Comparison of ENCODE assay signal across 11 cellular contexts in genomic region chr20:137668-138131, GRCh38. TPM values are rescaled to one million over a fixed set of nuclear protein-coding genes. Genes with fewer than 3 reads are reported as not detected.
DNase-seq lines count a peak whose midpoint lies in the region; ATAC-seq and TF ChIP-seq lines count a peak whose summit lies in the region.
"Had no signal": no experiment of that assay in that cellular context is flagged by ENCODE, and none has a peak within 500 bp of the region (broad histone marks: within the 10 kb centered on the region; RNA-seq: fewer than 3 reads in every experiment).

No MANE protein-coding gene starts in this region.

- H3K27ac Mint-ChIP-seq in chondrocyte (ENCODE audit: unreplicated experiment): no peak overlapping the region
- H3K27ac Mint-ChIP-seq: activated naive CD4-positive, alpha-beta T cell treated with anti-CD3 and anti-CD28 coated beads, Interleukin-2, amount 50 U/mL, for 72 hours had no signal

- no peak overlapping the region for H3K4me3 Mint-ChIP-seq in chondrocyte (ENCODE audit: unreplicated experiment)

- peaks cover 11% of the 10 kb centered on the region for H3K9me3 Mint-ChIP-seq in chondrocyte (ENCODE audit: low read depth)
- H3K9me3 Mint-ChIP-seq: activated naive CD4-positive, alpha-beta T cell treated with anti-CD3 and anti-CD28 coated beads, Interleukin-2, amount 50 U/mL, for 72 hours had no signal

- no peaks in the 10 kb centered on the region for H3K4me1 Mint-ChIP-seq in chondrocyte (ENCODE audit: low read depth)

- TF ChIP-seq CTCF in AG09319 (IDR thresholded peaks at IDR 0.05; ENCODE audit: low read depth, low read length): peak; percentile 6
- TF ChIP-seq CTCF in GM12873 (IDR thresholded peaks at IDR 0.05; ENCODE audit: insufficient read depth, low read depth, low read length, missing control alignments): peak; percentile 61
- TF ChIP-seq CTCF in chondrocyte (IDR thresholded peaks at IDR 0.05): peak; percentile 35

- H3K36me3 Mint-ChIP-seq in chondrocyte (ENCODE audit: low read depth): no peaks in the 10 kb centered on the region
- H3K36me3 Mint-ChIP-seq: activated naive CD4-positive, alpha-beta T cell treated with anti-CD3 and anti-CD28 coated beads, Interleukin-2, amount 50 U/mL, for 72 hours had no signal

- ATAC-seq in HG03139 (IDR thresholded peaks at IDR 0.05; ENCODE audit: unreplicated experiment) (no peak), HG03095 (IDR thresholded peaks at IDR 0.05; ENCODE audit: unreplicated experiment) (no peak), GM18861 (IDR thresholded peaks at IDR 0.05; ENCODE audit: unreplicated experiment) (no peak)
- ATAC-seq: activated naive CD4-positive, alpha-beta T cell treated with anti-CD3 and anti-CD28 coated beads, Interleukin-2, amount 50 U/mL, for 72 hours had no signal

- H3K27me3 Mint-ChIP-seq in chondrocyte (ENCODE audit: low read depth): peaks cover 20% of the 10 kb centered on the region

- DNase-seq in AG09319 (ENCODE audit: extremely low read depth, low read depth) (no peak), NCI-H526 (lab: John Stamatoyannopoulos, UW) (peak; percentile 31 to 61), chondrocyte (ENCODE audit: low spot score) (no peak), DMS79 (lab: John Stamatoyannopoulos, UW) (no peak)

RNA-seq across cellular contexts. Expression of gene DEFB126, which starts 4.7 kb away (rescaled TPM):
- not detected in 3 replicates for total RNA-seq in chondrocyte
- total RNA-seq: activated naive CD4-positive, alpha-beta T cell treated with anti-CD3 and anti-CD28 coated beads, Interleukin-2, amount 50 U/mL, for 72 hours; glomerular endothelial cell; omental fat pad had no signal

RNA-seq across cellular contexts. Expression of gene DEFB127, which starts 19.6 kb away (rescaled TPM):
- not detected in 3 replicates for total RNA-seq in chondrocyte
- total RNA-seq: activated naive CD4-positive, alpha-beta T cell treated with anti-CD3 and anti-CD28 coated beads, Interleukin-2, amount 50 U/mL, for 72 hours; glomerular endothelial cell; omental fat pad had no signal

RNA-seq across cellular contexts. Expression of gene DEFB125, which starts 50.2 kb away (rescaled TPM):
- not detected in 3 replicates for total RNA-seq in chondrocyte
- total RNA-seq: activated naive CD4-positive, alpha-beta T cell treated with anti-CD3 and anti-CD28 coated beads, Interleukin-2, amount 50 U/mL, for 72 hours; glomerular endothelial cell; omental fat pad had no signal

RNA-seq across cellular contexts. Expression of gene DEFB128, which starts 51.8 kb away (rescaled TPM):
- not detected in 3 replicates for total RNA-seq in chondrocyte
- total RNA-seq: activated naive CD4-positive, alpha-beta T cell treated with anti-CD3 and anti-CD28 coated beads, Interleukin-2, amount 50 U/mL, for 72 hours; glomerular endothelial cell; omental fat pad had no signal

Comparison
In these comparisons a context has a peak if more than half of its experiments do, and no peak if none do; other contexts are left out.
1. DNase-seq: peak in NCI-H526 (2 of 2); none in AG09319 (single experiment), chondrocyte (single experiment) and DMS79 (single experiment).
2. CTCF ChIP-seq: peak in every context shown above with its lines; median percentile 61 in GM12873; 35 in chondrocyte; 6 in AG09319.